1 cellular context compared by ENCODE assay signal in the genomic region with DNA sequence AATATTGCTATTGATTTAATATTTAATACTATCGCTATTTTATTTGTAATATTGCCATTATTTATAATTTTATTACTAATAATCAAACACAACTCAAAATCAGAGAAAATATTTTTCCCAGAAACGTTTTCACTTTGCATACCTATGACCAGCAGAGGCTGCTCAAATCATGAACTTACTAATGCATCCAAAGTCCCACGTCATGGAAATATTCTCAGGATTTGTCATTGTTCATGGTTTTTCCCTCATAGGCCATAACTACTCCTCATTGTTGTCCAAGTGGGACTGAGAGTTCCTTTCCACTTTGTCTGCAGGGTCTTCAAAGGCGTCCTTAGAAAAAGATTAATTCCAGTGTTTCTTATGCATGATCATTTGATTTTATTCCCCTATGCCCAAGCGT.
TF ChIP-seq lines count a peak whose summit lies in the region.

No MANE protein-coding gene starts in this region.

TF ChIP-seq in SK-N-SH, 30 proteins besides CTCF, POLR2A, EP300 and RAD21 (continued from another document):
- TF ChIP-seq PBX3 (IDR thresholded peaks at IDR 0.05) (no peak), SIN3A (IDR thresholded peaks at IDR 0.05; ENCODE audit: borderline replicate concordance, low read depth, low read length) (no peak)
